1 cellular context compared by ENCODE assay signal in the genomic region with DNA sequence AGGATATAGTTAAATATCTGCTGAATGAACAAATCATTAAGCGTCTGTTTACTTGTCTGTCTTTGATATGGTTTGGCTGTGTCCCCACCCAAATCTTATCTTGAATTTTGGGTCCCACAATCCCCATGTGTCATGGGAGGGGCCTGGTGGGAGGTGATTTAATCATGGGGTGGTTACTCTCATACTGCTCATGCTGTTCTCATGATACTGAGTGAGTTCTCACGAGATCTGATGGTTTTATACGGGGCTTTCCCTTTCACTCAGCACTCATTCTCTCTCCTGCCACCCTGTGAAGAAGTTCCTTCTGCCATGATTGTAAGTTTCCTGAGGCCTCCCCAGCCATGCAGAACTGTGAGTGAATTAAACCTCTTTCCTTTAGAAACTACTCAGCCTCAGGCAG. TPM values are rescaled to one million over a fixed set of nuclear protein-coding genes. Genes with fewer than 3 reads are reported as not detected.
"Had no signal": no experiment of that assay in that cellular context is flagged by ENCODE, and none has a peak within 500 bp of the region (broad histone marks: within the 10 kb centered on the region; RNA-seq: fewer than 3 reads in every experiment).

No MANE protein-coding gene starts in this region.

RNA-seq across cellular contexts. Expression of a gene that starts 27.8 kb away (rescaled TPM):
- total RNA-seq: natural killer cell treated with Interleukin-12 subunit alpha and Interleukin-12 subunit beta and Interleukin-15 and Interleukin-18, amount 100 ng/mL, for 72 hours had no signal
